Comparison of ENCODE assay signal across 9 cellular contexts in the genomic region with DNA sequence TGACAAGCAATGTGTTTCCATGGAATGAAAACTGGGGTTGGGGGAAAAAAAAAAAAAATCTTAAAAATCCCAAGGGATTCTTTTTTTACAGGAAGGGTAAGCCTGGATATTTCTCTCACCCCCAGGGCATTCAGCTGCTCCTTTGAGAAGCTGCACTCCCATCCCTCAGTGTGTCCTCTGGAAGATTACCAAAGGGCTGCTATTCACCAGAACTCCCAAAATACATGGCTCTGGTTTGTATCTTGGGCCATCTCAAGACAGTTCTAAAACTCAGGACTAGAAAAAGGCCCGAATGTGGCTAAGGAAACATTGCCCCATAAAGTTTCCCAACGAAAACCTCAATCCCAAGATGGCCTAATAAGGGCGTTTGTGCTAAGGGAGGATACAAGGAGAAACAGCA. TPM values are rescaled to one million over a fixed set of nuclear protein-coding genes. Genes with fewer than 3 reads are reported as not detected.
DNase-seq lines count a peak whose midpoint lies in the region; ATAC-seq, FAIRE-seq and TF ChIP-seq lines count a peak whose summit lies in the region.
"Not testable (repeated sequence)": the region's sequence is repeated elsewhere in the genome, so short reads cannot be mapped to it uniquely, and the experiment has no call there.
"Had no signal": no experiment of that assay in that cellular context is flagged by ENCODE, and none has a peak within 500 bp of the region (broad histone marks: within the 10 kb centered on the region; RNA-seq: fewer than 3 reads in every experiment).

No MANE protein-coding gene starts in this region.

- not testable (repeated sequence) for BruUV-seq in A673 (replicated peaks; lab: Mats Ljungman, UMichigan); HepG2 (replicated peaks; lab: Mats Ljungman, UMichigan)

- peak overlapping the region; percentile 58 for H3K4me2 ChIP-seq in HepG2 (ENCODE audit: low read depth, low read length)

- not testable (repeated sequence) for H3K27me3 ChIP-seq in A673 (replicated peaks; ENCODE audit: insufficient read depth, low read depth, low read length, poor library complexity); ectodermal cell (ENCODE audit: control insufficient read depth, insufficient read depth, low read length, poor library complexity, severe bottlenecking); HepG2 (ENCODE audit: control insufficient read depth in 1 of 2, insufficient read depth in 2 of 2, low read length in 2 of 2)

- TF ChIP-seq POLR2A in HepG2 (IDR thresholded peaks at IDR 0.05; ENCODE audit: insufficient read depth in 1 of 2, low read depth in 2 of 2, low read length in 2 of 2), result not testable (repeated sequence)

- H3K79me2 ChIP-seq in HepG2 (ENCODE audit: insufficient read depth, low read length), result not testable (repeated sequence)

- not testable (repeated sequence) for H2AFZ ChIP-seq in HepG2 (ENCODE audit: low read length)

- not testable (repeated sequence) for H3K36me3 ChIP-seq in A673 (ENCODE audit: insufficient read depth, low read length, poor library complexity, severe bottlenecking); ES-I3 (ENCODE audit: insufficient read depth, low read length); SK-N-MC (ENCODE audit: insufficient read depth, low read length); ectodermal cell (ENCODE audit: control insufficient read depth, insufficient read depth, low read length); HepG2 (replicated peaks in 1 of 2; ENCODE audit: control insufficient read depth in 1 of 2, insufficient read depth in 2 of 2, low read length in 2 of 2)
- peaks cover 10% of the 10 kb centered on the region; the same call in 1 of the 2 replicates for H3K36me3 ChIP-seq in KOPT-K1 (ENCODE audit: insufficient read depth, low read length)

- H3K9ac ChIP-seq in ES-I3 (ENCODE audit: low read depth, low read length) (peak overlapping the region; percentile 80), SK-N-MC (ENCODE audit: insufficient read length) (peak overlapping the region; percentile 45)
- not testable (repeated sequence) for H3K9ac ChIP-seq in HepG2 (ENCODE audit: insufficient read depth, low read depth, low read length)

- H4K20me1 ChIP-seq in HepG2 (ENCODE audit: insufficient read depth, low read length), result not testable (repeated sequence)

- TF ChIP-seq RAD21 in HepG2 (CRISPR knock-in tag; IDR thresholded peaks at IDR 0.05), result not testable (repeated sequence)

- CTCF ChIA-PET in A673 (lab: Charles Lee); HepG2 (lab: Yijun Ruan, JAX; ENCODE audit: low intra/inter-chr PET ratio, low total read pairs): not testable (repeated sequence)

- H3K9me3 Mint-ChIP-seq in activated T-cell treated with anti-CD3 and anti-CD28 coated beads, Interleukin-2, amount 50 U/mL, for 72 hours; osteocyte (ENCODE audit: unreplicated experiment): not testable (repeated sequence)

- not testable (repeated sequence) for H3K36me3 Mint-ChIP-seq in activated T-cell treated with anti-CD3 and anti-CD28 coated beads, Interleukin-2, amount 50 U/mL, for 72 hours (ENCODE audit: insufficient read depth in 2 of 2); osteocyte (ENCODE audit: unreplicated experiment)

- TF ChIP-seq EP300 in HepG2 (IDR thresholded peaks at IDR 0.05; ENCODE audit: low read depth in 2 of 2, low read length in 2 of 2); HepG2 (CRISPR knock-in tag; IDR thresholded peaks at IDR 0.05; ENCODE audit: borderline replicate concordance): not testable (repeated sequence)

- intact Hi-C loops in A673 (cut with micrococcal nuclease; ENCODE audit: unreplicated experiment); HepG2 (cut with micrococcal nuclease; ENCODE audit: unreplicated experiment): not testable (repeated sequence)

- peak overlapping the region; percentile 88 to 94 for H3K4me3 Mint-ChIP-seq in activated T-cell treated with anti-CD3 and anti-CD28 coated beads, Interleukin-2, amount 50 U/mL, for 72 hours
- H3K4me3 Mint-ChIP-seq in osteocyte (ENCODE audit: unreplicated experiment), result peak overlapping the region; percentile 91

- not testable (repeated sequence) for ATAC-seq in activated T-cell treated with anti-CD3 and anti-CD28 coated beads, Interleukin-2, amount 50 U/mL, for 72 hours (replicated peaks in 1 of 2); HepG2

- H3K27me3 Mint-ChIP-seq in activated T-cell treated with anti-CD3 and anti-CD28 coated beads, Interleukin-2, amount 50 U/mL, for 72 hours (ENCODE audit: low read depth); osteocyte (ENCODE audit: unreplicated experiment): not testable (repeated sequence)

- DNase-seq in A673 (ENCODE audit: low spot score); SK-N-MC (ENCODE audit: low read depth, low spot score); activated T-cell treated with anti-CD3 and anti-CD28 coated beads, Interleukin-2, amount 50 U/mL, for 72 hours; HepG2 (ENCODE audit: low spot score); osteocyte (ENCODE audit: extremely low spot score, unreplicated experiment): not testable (repeated sequence)

- no CpG with 5 or more reads among the region's 3 CpGs for WGBS in ectodermal cell, 2 experiments
- WGBS in HepG2 (ENCODE audit: low lambda C conversion rate), result 78% methylated on average over 2 of the region's 3 CpGs

- H3K4me1 Mint-ChIP-seq in activated T-cell treated with anti-CD3 and anti-CD28 coated beads, Interleukin-2, amount 50 U/mL, for 72 hours (ENCODE audit: low read depth), result peaks cover 25% of the 10 kb centered on the region
- H3K4me1 Mint-ChIP-seq in osteocyte (ENCODE audit: unreplicated experiment), result peaks cover 22% of the 10 kb centered on the region

- not testable (repeated sequence) for TF ChIP-seq CTCF in A673 (conservative IDR thresholded peaks at IDR 0.05; ENCODE audit: low read depth, low read length); HepG2 (CRISPR knock-in tag; IDR thresholded peaks at IDR 0.05); osteocyte (IDR thresholded peaks at IDR 0.05)

- POLR2A ChIA-PET in A673 (lab: Charles Lee; ENCODE audit: low non-redundant PET); HepG2 (lab: Yijun Ruan, JAX): not testable (repeated sequence)

- H3K4me1 ChIP-seq in A673 (ENCODE audit: insufficient read depth, low read length, poor library complexity, severe bottlenecking); ES-I3 (ENCODE audit: insufficient read depth, low read length); ectodermal cell (ENCODE audit: control insufficient read depth, insufficient read depth, low read length): not testable (repeated sequence)
- 0 out of 2 replicates have a peak, but pooled peaks cover 16% of the 10 kb centered on the region for H3K4me1 ChIP-seq in HepG2 (ENCODE audit: insufficient read depth, low read length)

- peak overlapping the region; percentile 27 for H3K27ac Mint-ChIP-seq in activated T-cell treated with anti-CD3 and anti-CD28 coated beads, Interleukin-2, amount 50 U/mL, for 72 hours
- H3K27ac Mint-ChIP-seq in osteocyte (ENCODE audit: unreplicated experiment), result not testable (repeated sequence)

- peak overlapping the region; percentile 67 for H3K4me3 ChIP-seq in A673 (ENCODE audit: low read depth, low read length, poor library complexity, severe bottlenecking)
- H3K4me3 ChIP-seq in SK-N-MC, result peak overlapping the region; percentile 78
- H3K4me3 ChIP-seq in ectodermal cell (ENCODE audit: insufficient read depth, low read depth, low read length), result peak overlapping the region; percentile 69
- H3K4me3 ChIP-seq in HepG2 (replicated peaks in 1 of 3; ENCODE audit: insufficient read depth in 1 of 3, low read depth in 2 of 3, low read length in 3 of 3), result not testable (repeated sequence)

- H3K9me3 ChIP-seq in A673 (ENCODE audit: low read depth, low read length, poor library complexity, severe bottlenecking); ES-I3 (ENCODE audit: control insufficient read depth, insufficient read depth, low read length); KOPT-K1 (ENCODE audit: insufficient read depth, low read length, poor library complexity, severe bottlenecking); SK-N-MC (ENCODE audit: low read depth, low read length); ectodermal cell (ENCODE audit: control insufficient read depth, low read length); HepG2 (ENCODE audit: low read length): not testable (repeated sequence)

- H3K27ac ChIP-seq in A673 (ENCODE audit: low read depth, low read length, poor library complexity, severe bottlenecking); SK-N-MC; ectodermal cell (ENCODE audit: insufficient read depth, low read depth, low read length, poor library complexity, severe bottlenecking); HepG2 (ENCODE audit: extremely low read length, insufficient read depth, low read length): not testable (repeated sequence)
- H3K27ac ChIP-seq in KOPT-K1 (ENCODE audit: low read depth, low read length, poor library complexity, severe bottlenecking), result peak overlapping the region; percentile 28

- FAIRE-seq in HepG2 (lab: Jason Lieb, UNC), result not testable (repeated sequence)

- in situ Hi-C loops in HepG2 (cut with HindIII; ENCODE audit: extremely low pct_ligation_motif_present, low pct_unique_long_range_greater_than_20kb), result not testable (repeated sequence)

RNA-seq across cellular contexts. Expression of gene ZNF519, which starts 1.4 kb away (rescaled TPM):
- total RNA-seq in A673 (2021) (27.5 and 28.8 TPM in 2 replicates), HepG2 (2016; rRNA removed; fragmentation: Illumina TruSeq; extraction: Trizol) (5.7 and 11.1 TPM in 2 replicates), osteocyte (3.5 and 5.2 TPM in 2 replicates)
- 10 to 100 TPM; 24.9 to 25.0 TPM for total RNA-seq in activated T-cell treated with anti-CD3 and anti-CD28 coated beads, Interleukin-2, amount 50 U/mL, for 72 hours
- polyA plus RNA-seq in ectodermal cell (2013, experiment 1 of 4), result 39.4 TPM
- polyA plus RNA-seq in ectodermal cell (2013, experiment 2 of 4), result 39.3 TPM
- 31.3 TPM for polyA plus RNA-seq in ectodermal cell (2013, experiment 3 of 4)
- 33.4 TPM for polyA plus RNA-seq in ectodermal cell (2013, experiment 4 of 4)
- 2.6 and 3.1 TPM in 2 replicates for total RNA-seq in HepG2 (2016; cell fraction: cytosol; rRNA removed; fragmentation: Illumina TruSeq; extraction: Trizol; ENCODE audit: low read depth)
- total RNA-seq in HepG2 (2016; cell fraction: insoluble cytoplasmic fraction; rRNA removed; fragmentation: Illumina TruSeq; extraction: Trizol), result 6.4 and 11.8 TPM in 2 replicates
- total RNA-seq in HepG2 (2016; cell fraction: membrane; rRNA removed; fragmentation: Illumina TruSeq; extraction: Trizol), result 2.2 and 2.6 TPM in 2 replicates
- total RNA-seq in HepG2 (2016; cell fraction: nucleus; rRNA removed; fragmentation: Illumina TruSeq; extraction: Trizol), result 36.3 and 40.6 TPM in 2 replicates
- polyA plus RNA-seq in HepG2 (2011; rRNA removed), result 3.4 and 7.3 TPM in 2 replicates
- 1.4 and 1.9 TPM in 2 replicates for polyA plus RNA-seq in HepG2 (2011; cell fraction: cytosol; rRNA removed)
- polyA plus RNA-seq in HepG2 (2011; cell fraction: nucleus; rRNA removed), result 7.3 and 9.7 TPM in 2 replicates
- polyA plus RNA-seq in HepG2 (2012), result 1.1 and 2.7 TPM in 2 replicates
- polyA plus RNA-seq in HepG2 (2016; cell fraction: cytosol; fragmentation: Illumina TruSeq; extraction: Trizol; ENCODE audit: low read depth), result 0.36 and 0.75 TPM in 2 replicates
- polyA plus RNA-seq in HepG2 (2016; cell fraction: insoluble cytoplasmic fraction; fragmentation: Illumina TruSeq; extraction: Trizol; ENCODE audit: low read depth), result 4.5 and 5.5 TPM in 2 replicates
- 0.85 and 1.1 TPM in 2 replicates for polyA plus RNA-seq in HepG2 (2016; cell fraction: membrane; fragmentation: Illumina TruSeq; extraction: Trizol; ENCODE audit: low read depth)
- 31.5 and 33.6 TPM in 2 replicates for polyA plus RNA-seq in HepG2 (2016; cell fraction: nucleus; fragmentation: Illumina TruSeq; extraction: Trizol; ENCODE audit: insufficient read depth, low read depth)
- 7.6 and 14.7 TPM in 2 replicates for polyA minus RNA-seq in HepG2 (2011; rRNA and poly(A)+ RNA removed; ENCODE audit: low replicate concordance)
- polyA minus RNA-seq in HepG2 (2011; cell fraction: cytosol; rRNA and poly(A)+ RNA removed), result 2.1 and 2.2 TPM in 2 replicates
- polyA minus RNA-seq in HepG2 (2011; cell fraction: nucleus; rRNA and poly(A)+ RNA removed), result 25.5 and 35.4 TPM in 2 replicates
- total RNA-seq: ascending aorta had no signal
